ENCODE assay signal across 8 cellular contexts in the genomic region with DNA sequence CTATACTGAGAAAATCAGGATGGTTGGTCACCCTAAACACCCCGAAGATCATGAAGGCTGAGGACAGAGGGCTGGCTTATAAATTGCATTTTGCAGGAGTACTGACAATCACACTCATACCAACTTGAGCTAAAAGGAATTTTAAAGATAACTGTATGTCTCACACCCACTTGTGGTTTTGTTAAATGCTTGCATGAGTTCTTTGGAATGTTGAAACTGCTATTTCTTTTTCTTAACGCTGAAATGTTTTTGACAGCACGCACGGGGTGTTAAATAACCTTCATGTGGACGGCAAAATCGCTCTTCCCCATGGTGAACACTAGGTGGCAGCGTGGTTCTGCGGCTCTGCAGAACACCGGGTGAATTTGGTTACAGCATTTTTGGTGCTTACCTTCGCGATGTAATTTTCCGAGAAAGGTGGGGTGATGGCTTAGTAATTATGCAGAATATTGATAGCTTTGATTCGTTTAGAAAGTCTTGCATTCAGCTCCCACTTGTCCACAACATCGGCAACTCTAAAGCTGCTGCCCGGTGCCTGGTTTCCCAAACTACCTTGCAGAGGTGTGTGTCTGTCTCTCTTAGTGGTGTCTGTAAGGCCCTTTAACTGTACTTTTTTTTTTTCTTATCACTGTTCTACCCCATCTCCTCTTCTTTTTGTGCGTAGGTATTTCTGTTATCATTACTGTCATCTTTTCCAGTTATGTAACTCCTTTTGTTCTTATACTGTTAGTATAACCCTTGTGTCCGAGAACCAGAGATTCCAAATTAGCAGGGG. TPM values are rescaled to one million over a fixed set of nuclear protein-coding genes. Genes with fewer than 3 reads are reported as not detected.
DNase-seq lines count a peak whose midpoint lies in the region; ATAC-seq and TF ChIP-seq lines count a peak whose summit lies in the region.

No MANE protein-coding gene starts in this region.

- no peaks in the 10 kb centered on the region for H3K36me3 ChIP-seq in CD8-positive, alpha-beta T cell (ENCODE audit: insufficient read depth, low read length)
- H3K36me3 ChIP-seq in HAP-1 (replicated peaks): no peaks in the 10 kb centered on the region

- peak; percentile 91 for TF ChIP-seq CTCF in CD8-positive, alpha-beta T cell (IDR thresholded peaks at IDR 0.05)
- peak; percentile 70 for TF ChIP-seq CTCF in activated B cell treated with CpG ODN at 0.5 μM for 24 hours (IDR thresholded peaks at IDR 0.05)

- H3K4me1 ChIP-seq in CD8-positive, alpha-beta T cell (ENCODE audit: insufficient read depth, low read length): no peaks in the 10 kb centered on the region
- peaks cover 2% of the 10 kb centered on the region; the same call in 1 of the 2 replicates for H3K4me1 ChIP-seq in HAP-1

- in situ Hi-C loops in HAP-1 (cut with MboI; ENCODE audit: low sequenced_read_pairs): loop anchor here (5.0 kb wide), 2 partner anchors 321 to 811 kb away; partner anchors contain the start of gene CEMIP

- no peak overlapping the region for H3K4me3 ChIP-seq in CD8-positive, alpha-beta T cell (ENCODE audit: low read depth, low read length)
- no peak overlapping the region for H3K4me3 ChIP-seq in HAP-1

- no peaks in the 10 kb centered on the region for H3K27me3 ChIP-seq in CD8-positive, alpha-beta T cell (ENCODE audit: insufficient read depth, low read length)
- no peaks in the 10 kb centered on the region for H3K27me3 ChIP-seq in HAP-1 (ENCODE audit: low read depth)

- intact Hi-C loops in CD8-positive, alpha-beta T cell (cut with DNase I, micrococcal nuclease): loop anchor here (1.0 to 10.0 kb wide), 4 partner anchors 320 to 811 kb away; no protein-coding TSS in a partner anchor
- intact Hi-C loops in activated B cell treated with CpG ODN at 0.5 μM for 24 hours (cut with micrococcal nuclease): loop anchor here (1.0 to 2.0 kb wide), 3 partner anchors 401 to 810 kb away; no protein-coding TSS in a partner anchor

- H3K4me3 Mint-ChIP-seq in CD8-positive, alpha-beta T cell: no peak overlapping the region
- H3K4me3 Mint-ChIP-seq in activated B cell treated with CpG ODN at 0.5 μM for 24 hours: no peak overlapping the region

- H3K27ac Mint-ChIP-seq in CD8-positive, alpha-beta T cell: no peak overlapping the region
- no peak overlapping the region for H3K27ac Mint-ChIP-seq in activated B cell treated with CpG ODN at 0.5 μM for 24 hours

- H3K36me3 Mint-ChIP-seq in CD8-positive, alpha-beta T cell: no peaks in the 10 kb centered on the region
- H3K36me3 Mint-ChIP-seq in activated B cell treated with CpG ODN at 0.5 μM for 24 hours (ENCODE audit: low read depth): no peaks in the 10 kb centered on the region

- H3K27ac ChIP-seq in CD8-positive, alpha-beta T cell (ENCODE audit: low read depth, low read length): no peak overlapping the region

- H3K4me1 Mint-ChIP-seq in CD8-positive, alpha-beta T cell (ENCODE audit: low read depth): peaks cover 2% of the 10 kb centered on the region
- H3K4me1 Mint-ChIP-seq in activated B cell treated with CpG ODN at 0.5 μM for 24 hours: no peaks in the 10 kb centered on the region

- no peaks in the 10 kb centered on the region for H3K9me3 Mint-ChIP-seq in CD8-positive, alpha-beta T cell
- H3K9me3 Mint-ChIP-seq in activated B cell treated with CpG ODN at 0.5 μM for 24 hours: no peaks in the 10 kb centered on the region

- POLR2A ChIA-PET in CD8-positive, alpha-beta T cell (lab: Charles Lee): no interaction called here
- POLR2A ChIA-PET in activated B cell treated with CpG ODN at 0.5 μM for 24 hours (lab: Charles Lee): no interaction called here

- H3K9me3 ChIP-seq in CD8-positive, alpha-beta T cell (ENCODE audit: low read length): no peaks in the 10 kb centered on the region
- H3K9me3 ChIP-seq in HAP-1: no peaks in the 10 kb centered on the region

- peak; percentile 31 for ATAC-seq in CD8-positive, alpha-beta T cell
- peak; percentile 73 for ATAC-seq in activated B cell treated with CpG ODN at 0.5 μM for 24 hours (ENCODE audit: low read depth)
- no peak for ATAC-seq in HG03097 (IDR thresholded peaks at IDR 0.05; ENCODE audit: low FRiP score, unreplicated experiment)

- H3K27me3 Mint-ChIP-seq in CD8-positive, alpha-beta T cell (ENCODE audit: low read depth): peaks cover 20% of the 10 kb centered on the region
- H3K27me3 Mint-ChIP-seq in activated B cell treated with CpG ODN at 0.5 μM for 24 hours: peaks cover 7% of the 10 kb centered on the region

- peak; percentile 21 to 69 (median 47) for DNase-seq in CD8-positive, alpha-beta T cell
- DNase-seq in HAP-1 (ENCODE audit: low spot score in 2 of 2): peak; percentile 80 to 81
- DNase-seq in NCI-H2196 treated with DMSO at 0.1 percent for 48 hours (lab: John Stamatoyannopoulos, UW; ENCODE audit: unreplicated experiment): peak; percentile 25
- DNase-seq in activated B cell treated with CpG ODN at 0.5 μM for 24 hours: peak; percentile 23
- peak; percentile 75 for DNase-seq in cerebellum (ENCODE audit: low spot score)
- peak; percentile 78 for DNase-seq in left kidney (ENCODE audit: low read depth, low spot score)
- DNase-seq in stimulated activated CD4-positive, alpha-beta T cell treated with anti-CD3 and anti-CD28 coated beads, Interleukin-4, amount 100 ng/mL, for 4 hours: peak; percentile 36 to 37

- CTCF ChIA-PET in CD8-positive, alpha-beta T cell (lab: Charles Lee): interaction anchor here (0.6 to 6.0 kb wide), 20 partner anchors 8 to 938 kb away, joined by 3 to 90 read pairs (median 4); partner anchors contain the start of gene CEMIP
- CTCF ChIA-PET in activated B cell treated with CpG ODN at 0.5 μM for 24 hours (lab: Charles Lee): interaction anchor here (0.5 to 6.5 kb wide), 9 partner anchors 8 to 810 kb away, joined by 3 to 54 read pairs (median 3); no protein-coding TSS in a partner anchor

RNA-seq across cellular contexts. Expression of gene ARNT2, which starts 51.7 kb away (rescaled TPM):
- not detected for total RNA-seq in CD8-positive, alpha-beta T cell
- total RNA-seq in activated B cell treated with CpG ODN at 0.5 μM for 24 hours: not detected in 2 replicates
- 75.5 TPM for total RNA-seq in cerebellum

Comparison
In these comparisons a context has a peak if more than half of its experiments do, and no peak if none do; other contexts are left out.
1. DNase-seq: peak in every context shown above with its lines; median percentile 80 in HAP-1; 78 in left kidney; 75 in cerebellum; 47 in CD8-positive, alpha-beta T cell; 36 in stimulated activated CD4-positive, alpha-beta T cell treated with anti-CD3 and anti-CD28 coated beads, Interleukin-4, amount 100 ng/mL, for 4 hours; 25 in NCI-H2196 treated with DMSO at 0.1 percent for 48 hours; 23 in activated B cell treated with CpG ODN at 0.5 μM for 24 hours.
2. RNA of gene ARNT2, which starts 51.7 kb away (total RNA-seq): 75.5 TPM in cerebellum (single experiment); not detected in CD8-positive, alpha-beta T cell and not detected in activated B cell treated with CpG ODN at 0.5 μM for 24 hours; every median in the first group is over 10 times any median in the second.